Comparison of ENCODE assay signal across 24 cellular contexts in genomic region chr3:62220616-62221015, GRCh38.
DNase-seq lines count a peak whose midpoint lies in the region; ATAC-seq, FAIRE-seq and TF ChIP-seq lines count a peak whose summit lies in the region.
"Had no signal": no experiment of that assay in that cellular context is flagged by ENCODE, and none has a peak within 500 bp of the region (broad histone marks: within the 10 kb centered on the region; RNA-seq: fewer than 3 reads in every experiment).

No MANE protein-coding gene starts in this region.

- no peak overlapping the region for H2AFZ ChIP-seq in HepG2 (ENCODE audit: low read length)
- no peak overlapping the region for H2AFZ ChIP-seq in osteoblast (ENCODE audit: low read length)
- H2AFZ ChIP-seq in mammary epithelial cell (ENCODE audit: low read depth, low read length) = no peak overlapping the region

- no peak overlapping the region for H3K4me2 ChIP-seq in HepG2 (ENCODE audit: low read depth, low read length)
- no peak overlapping the region for H3K4me2 ChIP-seq in osteoblast (ENCODE audit: insufficient read depth, low read length)
- no peak overlapping the region for H3K4me2 ChIP-seq in mammary epithelial cell (ENCODE audit: insufficient read depth, low read depth, low read length)

- CTCF ChIA-PET in HepG2 (lab: Yijun Ruan, JAX; ENCODE audit: low intra/inter-chr PET ratio, low total read pairs) = no interaction called here
- CTCF ChIA-PET in mammary epithelial cell (lab: Charles Lee; ENCODE audit: low non-redundant PET) = no interaction called here

- FAIRE-seq in HepG2 (lab: Jason Lieb, UNC) = no peak
- FAIRE-seq: A204.1, GM12878, HTR-8/SVneo had no signal

- H3K79me2 ChIP-seq in HepG2 (ENCODE audit: insufficient read depth, low read length) (no peaks in the 10 kb centered on the region), osteoblast (ENCODE audit: insufficient read depth, low read length) (no peaks in the 10 kb centered on the region), mammary epithelial cell (ENCODE audit: insufficient read depth, low read length) (no peaks in the 10 kb centered on the region)

- H3K9ac ChIP-seq in HepG2 (ENCODE audit: insufficient read depth, low read depth, low read length) = no peak overlapping the region
- H3K9ac ChIP-seq in mammary epithelial cell (ENCODE audit: insufficient read depth, low read length) = no peak overlapping the region

- POLR2A ChIA-PET in HepG2 (lab: Yijun Ruan, JAX) = no interaction called here

- H3K27ac ChIP-seq in cardiac muscle cell = peak overlapping the region; percentile 10
- no peak overlapping the region for H3K27ac ChIP-seq in right atrium auricular region
- no peak overlapping the region for H3K27ac ChIP-seq in HepG2 (ENCODE audit: extremely low read length, insufficient read depth, low read length)
- no peak overlapping the region for H3K27ac ChIP-seq in right lobe of liver
- H3K27ac ChIP-seq in osteoblast (ENCODE audit: low read depth, low read length) = no peak overlapping the region
- H3K27ac ChIP-seq in mammary epithelial cell (ENCODE audit: insufficient read depth, low read depth, low read length) = no peak overlapping the region
- no peak overlapping the region for H3K27ac ChIP-seq in effector memory CD4-positive, alpha-beta T cell (ENCODE audit: insufficient read depth, low read length, poor library complexity, severe bottlenecking)

- H3K27me3 ChIP-seq in cardiac muscle cell = no peaks in the 10 kb centered on the region
- no peaks in the 10 kb centered on the region for H3K27me3 ChIP-seq in right atrium auricular region
- H3K27me3 ChIP-seq in HepG2 (ENCODE audit: control insufficient read depth in 1 of 2, insufficient read depth in 2 of 2, low read length in 2 of 2) = no peaks in the 10 kb centered on the region
- no peaks in the 10 kb centered on the region for H3K27me3 ChIP-seq in right lobe of liver
- H3K27me3 ChIP-seq in osteoblast (ENCODE audit: insufficient read depth, low read length) = no peaks in the 10 kb centered on the region
- no peaks in the 10 kb centered on the region for H3K27me3 ChIP-seq in mammary epithelial cell (ENCODE audit: insufficient read depth, low read length)
- H3K27me3 ChIP-seq in effector memory CD4-positive, alpha-beta T cell (replicated peaks; ENCODE audit: control insufficient read depth, insufficient read depth, low read length, poor library complexity, severe bottlenecking) = no peaks in the 10 kb centered on the region
- H3K27me3 ChIP-seq: BE2C had no signal

- H3K9me3 ChIP-seq in cardiac muscle cell (ENCODE audit: low read depth) = no peaks in the 10 kb centered on the region
- H3K9me3 ChIP-seq in right atrium auricular region = no peaks in the 10 kb centered on the region
- H3K9me3 ChIP-seq in HepG2 (ENCODE audit: low read length) = no peaks in the 10 kb centered on the region
- H3K9me3 ChIP-seq in right lobe of liver = no peaks in the 10 kb centered on the region
- no peaks in the 10 kb centered on the region for H3K9me3 ChIP-seq in osteoblast (ENCODE audit: low read depth, low read length)
- H3K9me3 ChIP-seq in mammary epithelial cell (replicated peaks; ENCODE audit: insufficient read depth, low read length) = no peaks in the 10 kb centered on the region
- no peaks in the 10 kb centered on the region for H3K9me3 ChIP-seq in effector memory CD4-positive, alpha-beta T cell (ENCODE audit: control insufficient read depth, low read length)
- H3K9me3 ChIP-seq: BE2C had no signal

- H3K4me3 ChIP-seq in cardiac muscle cell = no peak overlapping the region
- H3K4me3 ChIP-seq in right atrium auricular region = no peak overlapping the region
- no peak overlapping the region for H3K4me3 ChIP-seq in HepG2 (replicated peaks in 1 of 3; ENCODE audit: insufficient read depth in 1 of 3, low read depth in 2 of 3, low read length in 3 of 3)
- no peak overlapping the region for H3K4me3 ChIP-seq in right lobe of liver
- H3K4me3 ChIP-seq in osteoblast (ENCODE audit: insufficient read depth, low read length) = no peak overlapping the region
- no peak overlapping the region for H3K4me3 ChIP-seq in mammary epithelial cell (replicated peaks in 1 of 3; ENCODE audit: insufficient read depth in 1 of 3, low read depth in 2 of 3, low read length in 3 of 3)
- no peak overlapping the region for H3K4me3 ChIP-seq in effector memory CD4-positive, alpha-beta T cell (ENCODE audit: insufficient read depth, low read depth, low read length, poor library complexity, severe bottlenecking)
- H3K4me3 ChIP-seq: GM12878 had no signal

- ATAC-seq in HepG2 (no peak; the same call in 2 of the 3 replicates), right lobe of liver (peak; percentile 64 to 86 (median 83))
- ATAC-seq: GM12878, HCT116 had no signal

- H3K4me1 ChIP-seq in cardiac muscle cell (ENCODE audit: low read depth) (peaks cover 7% of the 10 kb centered on the region), right atrium auricular region (peaks cover 0 to 6% of the 10 kb centered on the region in 2 donors), HepG2 (ENCODE audit: insufficient read depth, low read length) (no peaks in the 10 kb centered on the region), right lobe of liver (no peaks in the 10 kb centered on the region), osteoblast (ENCODE audit: insufficient read depth, low read length) (no peaks in the 10 kb centered on the region), mammary epithelial cell (ENCODE audit: insufficient read depth, low read length) (no peaks in the 10 kb centered on the region)
- H3K4me1 ChIP-seq in effector memory CD4-positive, alpha-beta T cell (ENCODE audit: control insufficient read depth, insufficient read depth, low read length, poor library complexity, severe bottlenecking) = no peaks in the 10 kb centered on the region
- H3K4me1 ChIP-seq: BE2C had no signal

- peak in 1 of 2 donors; percentile 24 for DNase-seq in cardiac muscle cell (ENCODE audit: low read depth in 1 of 2, low spot score in 1 of 2)
- DNase-seq in right atrium auricular region (ENCODE audit: low spot score) = no peak
- DNase-seq in HepG2 (ENCODE audit: low spot score) = peak; percentile 4
- no peak for DNase-seq in right lobe of liver
- DNase-seq in osteoblast (ENCODE audit: insufficient read length, low spot score, missing footprints) = peak; percentile 21
- no peak for DNase-seq in mammary epithelial cell
- DNase-seq in effector memory CD4-positive, alpha-beta T cell = no peak
- DNase-seq: ACHN; BE2C; C1 segment of cervical spinal cord; CD4-positive, CD25-positive, alpha-beta regulatory T cell; CD8-positive, alpha-beta memory T cell; COR-L47; DMS 273 treated with DMSO at 0.1 percent for 48 hours; DMS53; DND-41; EL; GOT3; H7; HFFc6 had no signal

- no TSS peak for BruUV-seq in HepG2 (replicated peaks; lab: Mats Ljungman, UMichigan)
- BruUV-seq in mammary epithelial cell (replicated peaks; lab: Mats Ljungman, UMichigan) = no TSS peak

- TF ChIP-seq RAD21 in HepG2 (CRISPR knock-in tag; IDR thresholded peaks at IDR 0.05) = no peak

- TF ChIP-seq POLR2A in HepG2 (IDR thresholded peaks at IDR 0.05; ENCODE audit: insufficient read depth in 1 of 2, low read depth in 2 of 2, low read length in 2 of 2) = no peak
- TF ChIP-seq POLR2A in right lobe of liver (IDR thresholded peaks at IDR 0.05) = no peak

- in situ Hi-C loops in HepG2 (cut with HindIII; ENCODE audit: extremely low pct_ligation_motif_present, low pct_unique_long_range_greater_than_20kb) = no loop called here
- in situ Hi-C loops in mammary epithelial cell (cut with MboI; ENCODE audit: low sequenced_read_pairs in 2 of 2) = no loop called here

- no peaks in the 10 kb centered on the region for H4K20me1 ChIP-seq in HepG2 (ENCODE audit: insufficient read depth, low read length)
- H4K20me1 ChIP-seq in osteoblast (ENCODE audit: insufficient read depth, low read length) = no peaks in the 10 kb centered on the region
- no peaks in the 10 kb centered on the region for H4K20me1 ChIP-seq in mammary epithelial cell (ENCODE audit: insufficient read depth, low read length)

- dilution Hi-C loops in mammary epithelial cell (cut with HindIII; ENCODE audit: low sequenced_read_pairs) = no loop called here

- intact Hi-C loops in HepG2 (cut with micrococcal nuclease; ENCODE audit: unreplicated experiment) (no loop called here), right lobe of liver (cut with DNase I) (no loop called here), mammary epithelial cell (cut with micrococcal nuclease) (no loop called here)

- no peaks in the 10 kb centered on the region for H3K36me3 ChIP-seq in cardiac muscle cell
- H3K36me3 ChIP-seq in right atrium auricular region = peaks cover 6% of the 10 kb centered on the region
- peaks cover 12 to 26% of the 10 kb centered on the region in 2 experiments; a peak in 2 of 5 replicates for H3K36me3 ChIP-seq in HepG2 (replicated peaks in 1 of 2; ENCODE audit: control insufficient read depth in 1 of 2, insufficient read depth in 2 of 2, low read length in 2 of 2)
- H3K36me3 ChIP-seq in right lobe of liver = peaks cover 0 to 2% (median 0%) of the 10 kb centered on the region in 4 donors
- no peaks in the 10 kb centered on the region for H3K36me3 ChIP-seq in osteoblast (ENCODE audit: insufficient read depth, low read length)
- H3K36me3 ChIP-seq in mammary epithelial cell (ENCODE audit: insufficient read depth, low read length) = no peaks in the 10 kb centered on the region
- H3K36me3 ChIP-seq in effector memory CD4-positive, alpha-beta T cell (ENCODE audit: control insufficient read depth, insufficient read depth, low read length) = no peaks in the 10 kb centered on the region
- H3K36me3 ChIP-seq: BE2C had no signal

- no peak for TF ChIP-seq CTCF in cardiac muscle cell (IDR thresholded peaks at IDR 0.05; ENCODE audit: low read depth, low read length)
- TF ChIP-seq CTCF in right atrium auricular region (IDR thresholded peaks at IDR 0.05) = no peak
- no peak for TF ChIP-seq CTCF in HepG2 (CRISPR knock-in tag; IDR thresholded peaks at IDR 0.05)
- TF ChIP-seq CTCF in right lobe of liver (IDR thresholded peaks at IDR 0.05) = no peak
- TF ChIP-seq CTCF in osteoblast (IDR thresholded peaks at IDR 0.05; ENCODE audit: extremely low read depth, low read depth, low read length) = no peak
- TF ChIP-seq CTCF in mammary epithelial cell (conservative IDR thresholded peaks at IDR 0.05 in 1 of 2, IDR thresholded peaks at IDR 0.05 in 1 of 2; ENCODE audit: extremely low read depth in 1 of 2, insufficient read depth in 1 of 2, low read depth in 1 of 2, low read length in 2 of 2) = no peak

- no peak for TF ChIP-seq EP300 in HepG2 (IDR thresholded peaks at IDR 0.05; ENCODE audit: low read depth in 2 of 2, low read length in 2 of 2)
- TF ChIP-seq EP300 in HepG2 (CRISPR knock-in tag; IDR thresholded peaks at IDR 0.05; ENCODE audit: borderline replicate concordance) = no peak

TF ChIP-seq in HepG2, 621 proteins besides CTCF, POLR2A, EP300 and RAD21:
- TF ChIP-seq ZNF331 (CRISPR knock-in tag; IDR thresholded peaks at IDR 0.05) (0 out of 2 replicates have a peak, but pooled peaks have one; percentile 43), ZBTB3 (CRISPR knock-in tag; IDR thresholded peaks at IDR 0.05; ENCODE audit: borderline replicate concordance, low read depth) (no peak)

Comparison
In these comparisons a context has a peak if more than half of its experiments do, and no peak if none do; other contexts are left out.
1. DNase-seq: peak in HepG2 (single experiment) and osteoblast (single experiment); none in right atrium auricular region (single experiment), right lobe of liver (0 of 3), mammary epithelial cell (single experiment) and effector memory CD4-positive, alpha-beta T cell (0 of 3).